8 cellular contexts compared by ENCODE assay signal in the genomic region with DNA sequence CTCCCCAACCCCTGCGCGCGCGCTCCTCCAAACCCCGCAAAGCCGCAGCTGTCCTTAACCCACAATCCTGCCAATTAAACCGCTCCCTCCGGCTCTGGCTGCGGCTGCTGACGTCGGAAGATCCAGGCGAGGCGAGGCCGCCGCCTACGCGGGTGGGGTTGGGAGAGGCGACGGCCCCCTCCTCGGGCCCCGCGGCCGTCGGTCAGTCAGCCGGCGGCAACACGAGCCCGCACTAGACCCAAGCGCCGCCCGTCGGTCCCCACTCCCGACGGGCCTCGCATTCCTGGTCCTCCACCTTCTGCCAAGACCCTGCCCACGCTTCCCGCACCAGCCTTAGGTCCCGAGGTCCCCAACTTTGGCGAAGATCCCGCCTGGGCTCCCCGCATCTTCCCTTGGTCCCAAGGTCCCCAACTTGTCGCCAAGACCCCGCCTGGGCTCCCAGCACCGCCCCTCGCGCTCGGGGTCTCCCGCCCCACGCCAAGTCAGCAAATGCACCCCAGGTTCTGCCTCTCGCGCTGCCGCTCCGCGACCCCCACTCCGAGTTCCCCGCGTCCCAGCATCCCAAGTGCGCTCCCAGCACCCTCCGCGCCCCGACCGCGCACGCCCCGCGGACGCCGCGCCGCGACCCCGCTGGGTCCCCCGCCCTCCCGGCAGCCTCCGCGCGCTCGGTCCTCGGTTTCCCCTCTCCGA.
DNase-seq lines count a peak whose midpoint lies in the region; ATAC-seq, FAIRE-seq and TF ChIP-seq lines count a peak whose summit lies in the region.
"Had no signal": no experiment of that assay in that cellular context is flagged by ENCODE, and none has a peak within 500 bp of the region (broad histone marks: within the 10 kb centered on the region; RNA-seq: fewer than 3 reads in every experiment).

No MANE protein-coding gene starts in this region.

- peaks cover 57% of the 10 kb centered on the region for H3K27me3 ChIP-seq in IMR-90 (ENCODE audit: control insufficient read depth, insufficient read depth, low read length)
- H3K27me3 ChIP-seq in skeletal muscle satellite cell (ENCODE audit: control insufficient read depth, insufficient read depth, low read length) = peaks cover 75% of the 10 kb centered on the region

- no peak overlapping the region for H2BK120ac ChIP-seq in IMR-90 (ENCODE audit: low read depth, low read length)

- no peaks in the 10 kb centered on the region for H3K9me1 ChIP-seq in IMR-90 (ENCODE audit: insufficient read depth, low read length)

- peak overlapping the region; percentile 74 for H2AFZ ChIP-seq in IMR-90 (replicated peaks; ENCODE audit: low read length, poor library complexity)

- peaks cover 5% of the 10 kb centered on the region; the same call in 1 of the 2 replicates for H3K4me1 Mint-ChIP-seq in WTC11

- DNase-seq in IMR-90 (peak; percentile 20), WTC11 (ENCODE audit: low spot score) (peak; percentile 36), GM10248 (ENCODE audit: extremely low spot score) (no peak), ACHN (no peak), RCC 7860 (ENCODE audit: low spot score) (no peak)
- DNase-seq: activated naive CD4-positive, alpha-beta T cell treated with Interleukin-2 at 50 U/mL for 16 hours had no signal

- no peak overlapping the region; the same call in 1 of the 2 replicates for H3K23ac ChIP-seq in IMR-90 (ENCODE audit: low read depth, low read length)

- H3K9me3 Mint-ChIP-seq in WTC11 = no peaks in the 10 kb centered on the region

- H3K36me3 Mint-ChIP-seq in WTC11 = no peaks in the 10 kb centered on the region

- no peak overlapping the region for H2BK20ac ChIP-seq in IMR-90 (ENCODE audit: low read depth, low read length)

- no peak overlapping the region for H3K56ac ChIP-seq in IMR-90 (ENCODE audit: extremely low read depth, insufficient read depth, low read length)

- H2BK15ac ChIP-seq in IMR-90 (ENCODE audit: low read depth, low read length) = no peak overlapping the region

- CTCF ChIA-PET in IMR-90 (lab: Yijun Ruan, JAX) = no interaction called here
- CTCF ChIA-PET in WTC11 (lab: Charles Lee) = interaction anchor here (1.0 to 2.2 kb wide), 7 partner anchors 11 to 153 kb away, joined by 3 to 8 read pairs (median 6); no protein-coding TSS in a partner anchor
- CTCF ChIA-PET in GM10248 (lab: Yijun Ruan, JAX) = interaction anchor here (5.5 kb wide), 1 partner anchor 11 kb away, joined by 57 read pairs; no protein-coding TSS in a partner anchor

- peak overlapping the region; percentile 24; the same call in 1 of the 2 replicates for H3K4me3 ChIP-seq in IMR-90 (ENCODE audit: insufficient read depth, low read depth, low read length)
- peak overlapping the region; percentile 55 for H3K4me3 ChIP-seq in iPS-18c (ENCODE audit: insufficient read depth, low read depth, low read length)
- no peak overlapping the region for H3K4me3 ChIP-seq in skeletal muscle satellite cell (ENCODE audit: low read length)

- ATAC-seq in IMR-90 (ENCODE audit: low read depth) (no peak; the same call in 1 of the 2 replicates), WTC11 (peak; percentile 13)

- H4K20me1 ChIP-seq in IMR-90 (ENCODE audit: insufficient read depth, low read length) = no peaks in the 10 kb centered on the region

- peaks cover 92% of the 10 kb centered on the region for H3K27me3 Mint-ChIP-seq in WTC11 (ENCODE audit: low read depth)

- H3K4me2 ChIP-seq in IMR-90 (ENCODE audit: low read depth, low read length) (peak overlapping the region; percentile 70; the same call in 1 of the 2 replicates), skeletal muscle satellite cell (ENCODE audit: low read length) (peak overlapping the region; percentile 70)

- H3K9ac ChIP-seq in IMR-90 (ENCODE audit: low read depth, low read length) (no peak overlapping the region), skeletal muscle satellite cell (ENCODE audit: low read depth, low read length) (no peak overlapping the region)

- dilution Hi-C loops in IMR-90 (cut with HindIII; ENCODE audit: low sequenced_read_pairs, unreplicated experiment) = no loop called here

- WGBS in IMR-90 (ENCODE audit: extremely low coverage in 2 of 2, insufficient read length in 1 of 2), 2 experiments = 3% methylated on average over 46 of the region's 80 CpGs; no CpG with 5 or more reads in 1 of the 2 experiments

- in situ Hi-C loops in IMR-90 (cut with MboI; ENCODE audit: low sequenced_read_pairs) = no loop called here
- in situ Hi-C loops in ACHN (cut with HindIII; ENCODE audit: low pct_ligation_motif_present, low pct_unique_long_range_greater_than_20kb, low sequenced_read_pairs) = no loop called here

- H4K91ac ChIP-seq in IMR-90 (ENCODE audit: insufficient read depth, low read depth, low read length) = no peak overlapping the region

- TF ChIP-seq RAD21 in IMR-90 (IDR thresholded peaks at IDR 0.05; ENCODE audit: low read length) = no peak

- no peaks in the 10 kb centered on the region; the same call in 1 of the 2 replicates for H3K4me1 ChIP-seq in IMR-90 (ENCODE audit: control insufficient read depth, insufficient read depth, low read length)
- peaks cover 12% of the 10 kb centered on the region for H3K4me1 ChIP-seq in skeletal muscle satellite cell (ENCODE audit: control insufficient read depth, insufficient read depth, low read length)

- no peaks in the 10 kb centered on the region for H3K9me3 ChIP-seq in IMR-90 (ENCODE audit: control insufficient read depth, insufficient read depth, low read length)
- no peaks in the 10 kb centered on the region for H3K9me3 ChIP-seq in iPS-18c (ENCODE audit: control insufficient read depth, insufficient read depth, low read length)
- H3K9me3 ChIP-seq in skeletal muscle satellite cell (replicated peaks; ENCODE audit: low read length) = no peaks in the 10 kb centered on the region

- no peaks in the 10 kb centered on the region for H3K79me1 ChIP-seq in IMR-90 (ENCODE audit: low read depth in 1 of 2, low read length in 2 of 2)

- H2AK9ac ChIP-seq in IMR-90 (replicated peaks; ENCODE audit: low read depth, low read length, poor library complexity) = no peak overlapping the region

- TF ChIP-seq POLR2A in IMR-90 (IDR thresholded peaks at IDR 0.05; ENCODE audit: low read depth, low read length) = no peak

- peak overlapping the region; percentile 60 for H3K4me3 Mint-ChIP-seq in WTC11

- H3K27ac Mint-ChIP-seq in WTC11 = no peak overlapping the region

- H3K36me3 ChIP-seq in IMR-90 (ENCODE audit: control insufficient read depth, insufficient read depth, low read length) (no peaks in the 10 kb centered on the region), skeletal muscle satellite cell (ENCODE audit: insufficient read depth, low read length) (no peaks in the 10 kb centered on the region)

- intact Hi-C loops in IMR-90 (cut with micrococcal nuclease) = no loop called here

- no peak overlapping the region for H3K4ac ChIP-seq in IMR-90 (ENCODE audit: low read depth, low read length)

- no peak overlapping the region for H3K27ac ChIP-seq in IMR-90 (ENCODE audit: insufficient read depth, low read length)

- no peak overlapping the region for H2BK5ac ChIP-seq in IMR-90 (ENCODE audit: low read depth, low read length, poor library complexity, severe bottlenecking)

- H2AK5ac ChIP-seq in IMR-90 (ENCODE audit: low read depth, low read length) = no peak overlapping the region

- no TSS peak for BruUV-seq in IMR-90 (replicated peaks; lab: Mats Ljungman, UMichigan)

- H4K5ac ChIP-seq in IMR-90 (ENCODE audit: low read depth, low read length) = no peak overlapping the region

- POLR2A ChIA-PET in IMR-90 (lab: Charles Lee; ENCODE audit: unreplicated experiment) (interaction anchor here (0.6 kb wide), 1 partner anchor 114 kb away, joined by 3 read pairs; no protein-coding TSS in a partner anchor), WTC11 (lab: Charles Lee) (no interaction called here), GM10248 (lab: Yijun Ruan, JAX) (no interaction called here)

- TF ChIP-seq CTCF in IMR-90 (conservative IDR thresholded peaks at IDR 0.05; ENCODE audit: low read depth, low read length) (no peak), WTC11 (IDR thresholded peaks at IDR 0.05) (no peak), GM10248 (IDR thresholded peaks at IDR 0.05; ENCODE audit: control extremely low read depth, extremely low read depth, low read depth, missing control alignments) (no peak)

- FAIRE-seq in RCC 7860 (lab: Jason Lieb, UNC) = no peak

- no peak overlapping the region for H4K8ac ChIP-seq in IMR-90 (ENCODE audit: low read depth in 2 of 2, low read length in 2 of 2)

- no peak overlapping the region for H3K14ac ChIP-seq in IMR-90 (replicated peaks; ENCODE audit: low read depth, low read length)

- H3K18ac ChIP-seq in IMR-90 (ENCODE audit: low read depth, low read length) = no peak overlapping the region

TF ChIP-seq in IMR-90, 13 proteins besides CTCF, POLR2A, EP300 and RAD21:
- TF ChIP-seq MAZ (IDR thresholded peaks at IDR 0.05; ENCODE audit: borderline replicate concordance, low read depth, low read length) = no peak

TF ChIP-seq in WTC11, 78 proteins besides CTCF, POLR2A, EP300 and RAD21 (continues in another document):
- TF ChIP-seq, protein P1, sequence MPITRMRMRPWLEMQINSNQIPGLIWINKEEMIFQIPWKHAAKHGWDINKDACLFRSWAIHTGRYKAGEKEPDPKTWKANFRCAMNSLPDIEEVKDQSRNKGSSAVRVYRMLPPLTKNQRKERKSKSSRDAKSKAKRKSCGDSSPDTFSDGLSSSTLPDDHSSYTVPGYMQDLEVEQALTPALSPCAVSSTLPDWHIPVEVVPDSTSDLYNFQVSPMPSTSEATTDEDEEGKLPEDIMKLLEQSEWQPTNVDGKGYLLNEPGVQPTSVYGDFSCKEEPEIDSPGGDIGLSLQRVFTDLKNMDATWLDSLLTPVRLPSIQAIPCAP (CRISPR knock-in tag; IDR thresholded peaks at IDR 0.05) = 0 out of 2 replicates have a peak, but pooled peaks have one; percentile 16
- TF ChIP-seq, protein P2, sequence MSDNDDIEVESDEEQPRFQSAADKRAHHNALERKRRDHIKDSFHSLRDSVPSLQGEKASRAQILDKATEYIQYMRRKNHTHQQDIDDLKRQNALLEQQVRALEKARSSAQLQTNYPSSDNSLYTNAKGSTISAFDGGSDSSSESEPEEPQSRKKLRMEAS (CRISPR knock-in tag; IDR thresholded peaks at IDR 0.05) = peak; percentile 20; the same call in 1 of the 2 replicates
- 0 out of 2 replicates have a peak, but pooled peaks have one; percentile 15 for TF ChIP-seq ZNF232 (CRISPR knock-in tag; IDR thresholded peaks at IDR 0.05)

Comparison
In these comparisons a context has a peak if more than half of its experiments do, and no peak if none do; other contexts are left out.
1. DNase-seq: peak in IMR-90 (single experiment) and WTC11 (single experiment); none in GM10248 (single experiment), ACHN (single experiment) and RCC 7860 (single experiment).